Comparison of ENCODE assay signal across 8 cellular contexts in the genomic region with DNA sequence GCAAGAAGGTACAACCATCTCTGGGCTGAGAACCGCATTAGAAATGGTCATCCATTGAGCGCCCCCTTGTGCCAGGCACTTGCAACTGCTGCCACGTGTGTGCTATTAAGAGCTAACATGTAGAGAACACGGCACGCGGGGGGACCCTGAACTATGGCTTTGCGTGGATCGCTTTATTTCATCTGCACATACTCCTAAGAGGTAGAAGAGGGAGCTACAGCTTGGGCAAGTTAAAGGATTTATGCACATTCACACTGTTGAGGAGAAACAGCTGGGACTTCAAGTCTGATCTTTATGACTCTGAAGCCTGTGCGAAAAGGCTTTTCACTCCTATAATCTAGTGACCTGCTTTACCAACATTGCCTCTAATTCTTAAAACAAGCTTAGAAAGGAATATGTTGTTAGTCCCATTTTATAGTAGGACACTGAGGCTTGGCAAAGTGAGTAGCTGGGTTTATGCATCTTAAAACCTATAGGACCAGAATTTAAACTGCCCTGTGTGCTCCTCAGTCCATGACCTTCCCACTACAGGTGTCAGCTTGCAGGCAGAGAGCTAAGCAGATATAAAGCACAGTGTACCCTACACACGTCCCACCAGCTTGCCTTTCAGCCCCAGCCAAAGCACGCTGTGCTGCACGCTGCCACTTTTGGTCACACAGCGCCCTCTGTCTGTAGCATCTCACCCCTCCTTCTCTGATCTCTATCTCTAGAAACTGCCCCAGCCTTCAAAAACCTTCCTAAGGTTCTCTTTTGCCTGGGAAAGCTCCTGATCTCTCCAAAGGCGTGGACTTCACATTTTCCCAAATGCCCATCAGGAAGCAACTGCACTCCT. TPM values are rescaled to one million over a fixed set of nuclear protein-coding genes. Genes with fewer than 3 reads are reported as not detected.
DNase-seq lines count a peak whose midpoint lies in the region; ATAC-seq and TF ChIP-seq lines count a peak whose summit lies in the region.

No MANE protein-coding gene starts in this region.

- TF ChIP-seq CTCF in GM12872 (IDR thresholded peaks at IDR 0.05; ENCODE audit: insufficient read depth, low read depth, low read length) (peak; percentile 97), upper lobe of left lung (IDR thresholded peaks at IDR 0.05) (peak; percentile 81 to 89 (median 86))

- peak overlapping the region in 2 of 4 donors; percentile 14 to 25 for H3K4me3 ChIP-seq in upper lobe of left lung

- CTCF ChIA-PET in activated naive CD4-positive, alpha-beta T cell treated with anti-CD3 and anti-CD28 coated beads, Interleukin-2, amount 10 ng/mL, durations not matched to agents 7 days and 5 days (lab: Charles Lee) = interaction anchor here (0.6 to 8.2 kb wide), 106 partner anchors 9 to 810 kb away, joined by 3 to 262 read pairs (median 5); a partner anchor contains a TSS

- H3K4me1 ChIP-seq in upper lobe of left lung = peaks cover 14 to 22% (median 17%) of the 10 kb centered on the region in 4 donors

- WGBS in upper lobe of left lung, 2 donors = 5 to 9% methylated on average over 14 of the region's 14 CpGs

- intact Hi-C loops in head of caudate nucleus (cut with DNase I) (loop anchor here (5.0 to 10.0 kb wide), 2 partner anchors 109 to 271 kb away; no protein-coding TSS in a partner anchor), posterior vena cava (cut with DNase I) (loop anchor here (5.0 to 10.0 kb wide), 3 partner anchors 111 to 161 kb away; no protein-coding TSS in a partner anchor)

- no peak for TF ChIP-seq POLR2A in upper lobe of left lung (IDR thresholded peaks at IDR 0.05)

- peak overlapping the region; percentile 27 for H3K4me3 Mint-ChIP-seq in activated naive CD4-positive, alpha-beta T cell treated with anti-CD3 and anti-CD28 coated beads, Interleukin-2, amount 10 ng/mL, durations not matched to agents 7 days and 5 days

- peak; percentile 68 for DNase-seq in NCI-H1048 (lab: John Stamatoyannopoulos, UW)
- peak; percentile 79 for DNase-seq in SK-N-DZ (ENCODE audit: low spot score)
- DNase-seq in activated naive CD4-positive, alpha-beta T cell treated with anti-CD3 and anti-CD28 coated beads, Interleukin-2, amount 10 ng/mL, durations not matched to agents 7 days and 5 days = peak; percentile 91
- peak; percentile 73 to 94 (median 87) for DNase-seq in head of caudate nucleus
- DNase-seq in posterior vena cava (ENCODE audit: low spot score) = peak; percentile 93
- DNase-seq in upper lobe of left lung = peak in 1 of 2 donors; percentile 85

- H3K9me3 Mint-ChIP-seq in activated naive CD4-positive, alpha-beta T cell treated with anti-CD3 and anti-CD28 coated beads, Interleukin-2, amount 10 ng/mL, durations not matched to agents 7 days and 5 days = no peaks in the 10 kb centered on the region

- peaks cover 24% of the 10 kb centered on the region for H3K27me3 Mint-ChIP-seq in activated naive CD4-positive, alpha-beta T cell treated with anti-CD3 and anti-CD28 coated beads, Interleukin-2, amount 10 ng/mL, durations not matched to agents 7 days and 5 days

- no peaks in the 10 kb centered on the region for H3K9me3 ChIP-seq in upper lobe of left lung

- peaks cover 40% of the 10 kb centered on the region for H3K4me1 Mint-ChIP-seq in activated naive CD4-positive, alpha-beta T cell treated with anti-CD3 and anti-CD28 coated beads, Interleukin-2, amount 10 ng/mL, durations not matched to agents 7 days and 5 days

- H3K36me3 Mint-ChIP-seq in activated naive CD4-positive, alpha-beta T cell treated with anti-CD3 and anti-CD28 coated beads, Interleukin-2, amount 10 ng/mL, durations not matched to agents 7 days and 5 days = no peaks in the 10 kb centered on the region

- H3K27me3 ChIP-seq in upper lobe of left lung = no peaks in the 10 kb centered on the region

- ATAC-seq in HG02623 (IDR thresholded peaks at IDR 0.05; ENCODE audit: unreplicated experiment) (peak; percentile 69), upper lobe of left lung (ENCODE audit: low FRiP score in 2 of 2) (peak; percentile 92 to 95)

- peak overlapping the region in 1 of 4 donors; percentile 16 for H3K27ac ChIP-seq in upper lobe of left lung

- TF ChIP-seq EP300 in upper lobe of left lung (IDR thresholded peaks at IDR 0.05) = no peak

- H3K27ac Mint-ChIP-seq in activated naive CD4-positive, alpha-beta T cell treated with anti-CD3 and anti-CD28 coated beads, Interleukin-2, amount 10 ng/mL, durations not matched to agents 7 days and 5 days = peak overlapping the region; percentile 47

- peaks cover 0 to 27% (median 1%) of the 10 kb centered on the region in 4 donors for H3K36me3 ChIP-seq in upper lobe of left lung

RNA-seq across cellular contexts. Expression of a gene that starts 57.8 kb away (rescaled TPM):
- polyA plus RNA-seq in SK-N-DZ (2014; cell fraction: cytosol; rRNA removed) = 0.50 and 1.0 TPM in 2 replicates
- polyA plus RNA-seq in SK-N-DZ (2014; cell fraction: nucleus; rRNA removed) = 1.0 and 1.8 TPM in 2 replicates
- total RNA-seq in posterior vena cava (1 to 10 TPM; 3.9 to 5.9 TPM), upper lobe of left lung (1 to 10 TPM; 3.0 to 8.3 (median 5.6) TPM)
